ENCODE assay signal across 33 cellular contexts in the genomic region with DNA sequence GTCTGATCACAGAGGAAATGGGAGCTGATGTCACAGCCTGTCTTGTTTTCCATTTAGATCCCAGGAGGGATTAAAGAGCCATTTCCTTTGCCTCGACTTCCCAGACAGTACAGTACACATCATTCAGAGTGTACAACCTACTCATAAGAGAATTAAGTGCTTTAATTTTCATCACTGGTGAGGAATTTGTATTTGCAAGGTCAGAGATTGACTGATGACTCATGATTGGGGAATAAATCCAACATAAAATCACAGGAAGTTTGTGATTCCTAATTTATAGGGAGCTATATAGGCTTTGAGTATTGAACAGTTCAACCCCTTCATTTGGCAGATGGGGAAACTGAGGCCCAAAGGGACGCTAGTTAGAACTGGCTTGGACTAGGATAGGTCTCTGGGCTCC. TPM values are rescaled to one million over a fixed set of nuclear protein-coding genes. Genes with fewer than 3 reads are reported as not detected.
"Had no signal": no experiment of that assay in that cellular context is flagged by ENCODE, and none has a peak within 500 bp of the region (broad histone marks: within the 10 kb centered on the region; RNA-seq: fewer than 3 reads in every experiment).

No MANE protein-coding gene starts in this region.

- H3K27ac Mint-ChIP-seq: activated CD8-positive, alpha-beta T cell treated with anti-CD3 and anti-CD28 coated beads for 36 hours; activated T-helper 17 cell treated with anti-CD3 and anti-CD28 coated beads, Interleukin-2, amount 50 U/mL, for 72 hours; dendritic cell treated with granulocyte-macrophage colony-stimulating factor and Interleukin-4, amounts not matched to agents 40 ng/mL and 50 ng/mL, for 4 days; endodermal cell; mesothelial cell of epicardium; naive thymus-derived CD4-positive, alpha-beta T cell; progenitor cell of endocrine pancreas; stimulated activated effector memory CD8-positive, alpha-beta T cell treated with anti-CD3 and anti-CD28 coated beads, Interleukin-12 subunit alpha, Interleukin-12 subunit beta, amount 100 ng/mL, for 72 hours; stimulated activated naive CD8-positive, alpha-beta T cell treated with anti-CD3 and anti-CD28 coated beads, Interleukin-15, Interleukin-2, amounts not matched to agents 100 ng/mL and 50 ng/mL, for 24 hours; WTC11 had no signal

- H3K27me3 ChIP-seq: brain microvascular endothelial cell, ovary, right lobe of liver had no signal

- H3K9me3 Mint-ChIP-seq: activated CD8-positive, alpha-beta T cell treated with anti-CD3 and anti-CD28 coated beads for 36 hours; activated T-cell treated with anti-CD3 and anti-CD28 coated beads, Interleukin-2, amount 50 U/mL, for 4 hours; activated T-helper 17 cell treated with anti-CD3 and anti-CD28 coated beads, Interleukin-2, amount 50 U/mL, for 72 hours; dendritic cell treated with granulocyte-macrophage colony-stimulating factor and Interleukin-4, amounts not matched to agents 40 ng/mL and 50 ng/mL, for 4 days; endodermal cell; mesothelial cell of epicardium; stimulated activated effector memory CD8-positive, alpha-beta T cell treated with anti-CD3 and anti-CD28 coated beads, Interleukin-12 subunit alpha, Interleukin-12 subunit beta, amount 100 ng/mL, for 72 hours; stimulated activated naive CD8-positive, alpha-beta T cell treated with anti-CD3 and anti-CD28 coated beads, Interleukin-15, Interleukin-2, amounts not matched to agents 100 ng/mL and 50 ng/mL, for 24 hours; WTC11 had no signal

- FAIRE-seq: astrocyte, frontal cortex, urothelium cell line had no signal

- H3K36me3 Mint-ChIP-seq: mesothelial cell of epicardium had no signal

- H3K4me1 Mint-ChIP-seq: activated T-helper 17 cell treated with anti-CD3 and anti-CD28 coated beads, Interleukin-2, amount 50 U/mL, for 72 hours had no signal

- ATAC-seq: activated CD8-positive, alpha-beta T cell treated with anti-CD3 and anti-CD28 coated beads for 36 hours; activated T-cell treated with anti-CD3 and anti-CD28 coated beads, Interleukin-2, amount 50 U/mL, for 4 hours; activated T-helper 17 cell treated with anti-CD3 and anti-CD28 coated beads, Interleukin-2, amount 50 U/mL, for 72 hours; left colon; naive thymus-derived CD4-positive, alpha-beta T cell; right lobe of liver; stimulated activated effector memory CD8-positive, alpha-beta T cell treated with anti-CD3 and anti-CD28 coated beads, Interleukin-12 subunit alpha, Interleukin-12 subunit beta, amount 100 ng/mL, for 72 hours; WTC11 had no signal

- H3K4me3 ChIP-seq: ovary, right lobe of liver, skin epidermis, thoracic aorta had no signal

- H3K36me3 ChIP-seq: brain microvascular endothelial cell, ovary, right lobe of liver, thoracic aorta had no signal

- H3K27ac ChIP-seq: brain microvascular endothelial cell, ovary, right lobe of liver, thoracic aorta had no signal

- DNase-seq: activated CD4-positive, alpha-beta T cell treated with anti-CD3 and anti-CD28 coated beads for 1 hour; activated CD4-positive, alpha-beta T cell treated with anti-CD3 and anti-CD28 coated beads, Interleukin-2, amount 50 U/mL, for 1 hour; activated CD8-positive, alpha-beta T cell treated with anti-CD3 and anti-CD28 coated beads for 36 hours; activated gamma-delta T cell treated with Interleukin-2 at 50 U/mL for 16 hours; activated naive CD4-positive, alpha-beta T cell treated with anti-CD3 and anti-CD28 coated beads, Interleukin-2, amount 50 U/mL, for 16 hours; activated T-cell treated with anti-CD3 and anti-CD28 coated beads, Interleukin-2, amount 50 U/mL, for 4 hours; amniotic stem cell; brain microvascular endothelial cell; central memory CD4-positive, alpha-beta T cell; endodermal cell; glutamatergic neuron; islet precursor cell; left colon; mammary epithelial cell; naive thymus-derived CD4-positive, alpha-beta T cell; ovary; right lobe of liver; stimulated activated CD4-positive, alpha-beta T cell treated with anti-CD3 and anti-CD28 coated beads, Interleukin-12 subunit alpha, Interleukin-12 subunit beta, amount 100 ng/mL, for 4 hours; stimulated activated CD4-positive, alpha-beta T cell treated with anti-CD3 and anti-CD28 coated beads, Interleukin-4, amount 100 ng/mL, for 24 hours; T-helper 2 cell; trophoblast cell had no signal

- H3K4me3 Mint-ChIP-seq: activated CD8-positive, alpha-beta T cell treated with anti-CD3 and anti-CD28 coated beads for 36 hours; activated T-cell treated with anti-CD3 and anti-CD28 coated beads, Interleukin-2, amount 50 U/mL, for 4 hours; activated T-helper 17 cell treated with anti-CD3 and anti-CD28 coated beads, Interleukin-2, amount 50 U/mL, for 72 hours; dendritic cell treated with granulocyte-macrophage colony-stimulating factor and Interleukin-4, amounts not matched to agents 40 ng/mL and 50 ng/mL, for 4 days; endodermal cell; mesothelial cell of epicardium; naive thymus-derived CD4-positive, alpha-beta T cell; stimulated activated effector memory CD8-positive, alpha-beta T cell treated with anti-CD3 and anti-CD28 coated beads, Interleukin-12 subunit alpha, Interleukin-12 subunit beta, amount 100 ng/mL, for 72 hours; stimulated activated naive CD8-positive, alpha-beta T cell treated with anti-CD3 and anti-CD28 coated beads, Interleukin-15, Interleukin-2, amounts not matched to agents 100 ng/mL and 50 ng/mL, for 24 hours; WTC11 had no signal

- H3K9me3 ChIP-seq: ovary, right lobe of liver, thoracic aorta had no signal

RNA-seq across cellular contexts. Expression of gene FRMPD1, which starts 54.2 kb away (rescaled TPM):
- total RNA-seq: activated CD8-positive, alpha-beta T cell treated with anti-CD3 and anti-CD28 coated beads for 36 hours; activated T-helper 17 cell treated with anti-CD3 and anti-CD28 coated beads, Interleukin-2, amount 50 U/mL, for 72 hours; naive thymus-derived CD4-positive, alpha-beta T cell had no signal
- polyA plus RNA-seq: naive thymus-derived CD4-positive, alpha-beta T cell had no signal
